Comparison of ENCODE assay signal across 9 cellular contexts in genomic region chr5:141883184-141883947, GRCh38. TPM values are rescaled to one million over a fixed set of nuclear protein-coding genes. Genes with fewer than 3 reads are reported as not detected.
DNase-seq lines count a peak whose midpoint lies in the region; ATAC-seq, FAIRE-seq and TF ChIP-seq lines count a peak whose summit lies in the region.
"Had no signal": no experiment of that assay in that cellular context is flagged by ENCODE, and none has a peak within 500 bp of the region (broad histone marks: within the 10 kb centered on the region; RNA-seq: fewer than 3 reads in every experiment).

No MANE protein-coding gene starts in this region.

- CTCF ChIA-PET in A549 (lab: Yijun Ruan, JAX), result interaction anchor here (0.5 to 12.7 kb wide), 12 partner anchors 13 to 187 kb away, joined by 3 to 424 read pairs (median 6); partner anchors contain the start of gene PCDH12

- no peak overlapping the region for H3K4me3 ChIP-seq in A549
- H3K4me3 ChIP-seq in HUES6 (ENCODE audit: low read depth, low read length), result peak overlapping the region; percentile 59
- no peak overlapping the region for H3K4me3 ChIP-seq in choroid plexus epithelial cell (ENCODE audit: low read depth, low read length)

- no peaks in the 10 kb centered on the region for H3K9me3 Mint-ChIP-seq in activated T-helper 17 cell treated with anti-CD3 and anti-CD28 coated beads, Interleukin-2, amount 50 U/mL, for 72 hours

- no peak for ATAC-seq in A549
- ATAC-seq in GM19328 (IDR thresholded peaks at IDR 0.05; ENCODE audit: unreplicated experiment), result no peak
- no peak for ATAC-seq in activated T-helper 17 cell treated with anti-CD3 and anti-CD28 coated beads, Interleukin-2, amount 50 U/mL, for 72 hours (replicated peaks)

- TF ChIP-seq EP300 in A549 (IDR thresholded peaks at IDR 0.05), result no peak

- WGBS in A549 (ENCODE audit: missing lambda C conversion rate), result 43% methylated on average over 28 of the region's 38 CpGs

- H3K27ac Mint-ChIP-seq in activated T-helper 17 cell treated with anti-CD3 and anti-CD28 coated beads, Interleukin-2, amount 50 U/mL, for 72 hours, result no peak overlapping the region

- H3K4me1 ChIP-seq in A549, result peaks cover 6% of the 10 kb centered on the region; the same call in 1 of the 3 replicates
- peaks cover 45% of the 10 kb centered on the region for H3K4me1 ChIP-seq in HUES6 (ENCODE audit: control insufficient read depth, insufficient read depth, low read length)

- no peak for TF ChIP-seq POLR2A in A549 (IDR thresholded peaks at IDR 0.05; ENCODE audit: low read length)

- H3K27me3 ChIP-seq in HUES6 (ENCODE audit: control insufficient read depth, insufficient read depth, low read length) (peaks cover 48% of the 10 kb centered on the region), layer of hippocampus (ENCODE audit: control insufficient read depth, insufficient read depth, low read length) (peaks cover 3% of the 10 kb centered on the region)

- TF ChIP-seq RAD21 in A549 (conservative IDR thresholded peaks at IDR 0.05 in 1 of 2, IDR thresholded peaks at IDR 0.05 in 1 of 2), result no peak

- H3K36me3 ChIP-seq in HUES6 (ENCODE audit: control insufficient read depth, insufficient read depth, low read length), result no peaks in the 10 kb centered on the region

- no peak for TF ChIP-seq CTCF in A549 (IDR thresholded peaks at IDR 0.05)
- TF ChIP-seq CTCF in choroid plexus epithelial cell (conservative IDR thresholded peaks at IDR 0.05; ENCODE audit: low read depth, low read length), result no peak

- no peaks in the 10 kb centered on the region for H3K9me3 ChIP-seq in A549
- no peaks in the 10 kb centered on the region for H3K9me3 ChIP-seq in HUES6 (ENCODE audit: control insufficient read depth, insufficient read depth, low read depth, low read length)

- no peaks in the 10 kb centered on the region for H3K36me3 Mint-ChIP-seq in activated T-helper 17 cell treated with anti-CD3 and anti-CD28 coated beads, Interleukin-2, amount 50 U/mL, for 72 hours (ENCODE audit: low read depth)

- POLR2A ChIA-PET in A549 (lab: Yijun Ruan, JAX), result interaction anchor here (1.5 kb wide), 1 partner anchor 40 kb away, joined by 6 read pairs; the partner anchor contains the start of gene DELE1

- peaks cover 8% of the 10 kb centered on the region for H3K4me1 Mint-ChIP-seq in activated T-helper 17 cell treated with anti-CD3 and anti-CD28 coated beads, Interleukin-2, amount 50 U/mL, for 72 hours

- H3K27ac ChIP-seq in A549 (no peak overlapping the region), HUES6 (ENCODE audit: low read depth, low read length) (no peak overlapping the region), layer of hippocampus (ENCODE audit: low read depth, low read length) (peak overlapping the region; percentile 98)

- H3K9ac ChIP-seq in HUES6 (ENCODE audit: low read length), result peak overlapping the region; percentile 4

- DNase-seq in A549 (ENCODE audit: low read depth in 1 of 2, low spot score in 1 of 2) (peak in 1 of 2 experiments; percentile 19), choroid plexus epithelial cell (ENCODE audit: low read depth) (peak; percentile 37), frontal cortex (ENCODE audit: low spot score in 2 of 2) (no peak), NCI-H1105 (lab: John Stamatoyannopoulos, UW) (no peak)
- DNase-seq: NCI-H2107 had no signal

- H3K4me3 Mint-ChIP-seq in activated T-helper 17 cell treated with anti-CD3 and anti-CD28 coated beads, Interleukin-2, amount 50 U/mL, for 72 hours, result no peak overlapping the region

- peaks cover 48% of the 10 kb centered on the region for H3K27me3 Mint-ChIP-seq in activated T-helper 17 cell treated with anti-CD3 and anti-CD28 coated beads, Interleukin-2, amount 50 U/mL, for 72 hours

- H3K4me2 ChIP-seq in A549, result peak overlapping the region; percentile 11; the same call in 1 of the 3 replicates

- FAIRE-seq in A549 (lab: Jason Lieb, UNC) (no peak), frontal cortex (lab: Jason Lieb, UNC) (no peak)

TF ChIP-seq in A549, 52 proteins besides CTCF, POLR2A, EP300 and RAD21:
- TF ChIP-seq ZFP36 (IDR thresholded peaks at IDR 0.05; ENCODE audit: borderline replicate concordance, partially characterized antibody) (no peak), REST (IDR thresholded peaks at IDR 0.05) (peak; percentile 93), EHMT2 (IDR thresholded peaks at IDR 0.05; ENCODE audit: low read depth) (0 out of 2 replicates have a peak, but pooled peaks have one; percentile 54)

RNA-seq across cellular contexts. Expression of gene PCDH1, which starts 5.2 kb away (rescaled TPM):
- polyA plus RNA-seq in A549 (2011; rRNA removed) (2.9 and 3.9 TPM in 2 replicates), A549 (2017; fragmentation: RNase III; extraction: RNeasy Plus Mini Kit Qiagen cat#74134 plus additional on column Dnase treatment) (0.41 to 0.57 TPM (median 0.41 TPM) in 3 replicates)
- polyA plus RNA-seq in A549 (2012; cell fraction: cytosol; rRNA removed), result 0.52 TPM in 2 replicates
- 1.1 and 1.5 TPM in 2 replicates for polyA plus RNA-seq in A549 (2012; cell fraction: nucleus; rRNA removed)
- polyA minus RNA-seq in A549 (2011; rRNA and poly(A)+ RNA removed), result 10.5 and 13.7 TPM in 2 replicates
- 41.2 TPM for total RNA-seq in frontal cortex
- total RNA-seq in activated T-helper 17 cell treated with anti-CD3 and anti-CD28 coated beads, Interleukin-2, amount 50 U/mL, for 72 hours, result under 1 TPM in 1 of 2 donors, not detected in 1; 0.64 TPM

RNA-seq across cellular contexts. Expression of gene DELE1, which starts 40.3 kb away (rescaled TPM):
- 60.1 and 72.2 TPM in 2 replicates for polyA plus RNA-seq in A549 (2011; rRNA removed)
- 70.3 and 84.5 TPM in 2 replicates for polyA plus RNA-seq in A549 (2012; cell fraction: cytosol; rRNA removed)
- polyA plus RNA-seq in A549 (2012; cell fraction: nucleus; rRNA removed), result 170 and 172 TPM in 2 replicates
- 40.4 to 43.5 TPM (median 41.2 TPM) in 3 replicates for polyA plus RNA-seq in A549 (2017; fragmentation: RNase III; extraction: RNeasy Plus Mini Kit Qiagen cat#74134 plus additional on column Dnase treatment)
- polyA minus RNA-seq in A549 (2011; rRNA and poly(A)+ RNA removed), result 74.3 and 83.8 TPM in 2 replicates
- total RNA-seq in frontal cortex, result 30.6 TPM
- total RNA-seq in activated T-helper 17 cell treated with anti-CD3 and anti-CD28 coated beads, Interleukin-2, amount 50 U/mL, for 72 hours, result 10 to 100 TPM; 80.4 to 82.8 TPM

Comparison
In these comparisons a context has a peak if more than half of its experiments do, and no peak if none do; other contexts are left out.
1. RNA of gene PCDH1, which starts 5.2 kb away (total RNA-seq): 41.2 TPM in frontal cortex (single experiment); 0.64 TPM in activated T-helper 17 cell treated with anti-CD3 and anti-CD28 coated beads, Interleukin-2, amount 50 U/mL, for 72 hours; every median in the first group is over 10 times any median in the second.